In the genomic region with DNA sequence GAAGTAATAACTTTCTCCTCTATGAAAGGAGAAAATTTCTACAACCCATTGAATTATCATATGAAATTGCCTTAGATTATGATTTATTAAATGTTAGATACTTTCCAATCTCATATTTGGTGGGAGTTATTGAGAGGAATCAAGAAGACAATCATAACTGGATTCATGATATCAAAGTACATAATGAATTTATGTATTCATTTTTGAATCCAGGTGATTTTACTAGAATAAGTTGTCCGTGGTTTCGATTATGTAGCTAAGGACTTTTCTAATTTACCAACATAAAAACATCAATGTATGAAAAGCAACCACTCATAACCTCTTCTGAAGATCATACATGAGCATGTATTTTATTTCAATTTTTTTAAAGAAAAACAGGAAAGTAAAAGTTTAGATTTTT, we compare ENCODE assay signal across 26 cellular contexts.
"Had no signal": no experiment of that assay in that cellular context is flagged by ENCODE, and none has a peak within 500 bp of the region (broad histone marks: within the 10 kb centered on the region; RNA-seq: fewer than 3 reads in every experiment).

No MANE protein-coding gene starts in this region.

- H3K27me3 ChIP-seq: colonic mucosa, dorsolateral prefrontal cortex, esophagus muscularis mucosa, esophagus squamous epithelium, foreskin keratinocyte, gastrocnemius medialis, gastroesophageal sphincter, heart left ventricle, heart right ventricle had no signal

- H3K9me3 ChIP-seq: colonic mucosa, esophagus muscularis mucosa, esophagus squamous epithelium, gastrocnemius medialis, gastroesophageal sphincter, heart left ventricle, heart right ventricle had no signal

- H3K4me1 ChIP-seq: colonic mucosa, esophagus muscularis mucosa, esophagus squamous epithelium, foreskin keratinocyte, gastrocnemius medialis, gastroesophageal sphincter had no signal

- H3K36me3 ChIP-seq: colonic mucosa, esophagus muscularis mucosa, esophagus squamous epithelium, gastrocnemius medialis, gastroesophageal sphincter, heart left ventricle, heart right ventricle had no signal

- H3K4me3 ChIP-seq: colonic mucosa, coronary artery, dorsolateral prefrontal cortex, esophagus muscularis mucosa, esophagus squamous epithelium, gastrocnemius medialis, gastroesophageal sphincter, heart left ventricle, heart right ventricle had no signal

- DNase-seq: colonic mucosa; cortex of kidney; dermis blood vessel endothelial cell; dorsolateral prefrontal cortex; effector CD4-positive, alpha-beta T cell; effector CD8-positive, alpha-beta T cell; effector memory CD4-positive, alpha-beta T cell; effector memory CD8-positive, alpha-beta T cell; endodermal cell; erythroblast; esophagus squamous epithelium; foreskin fibroblast; foreskin keratinocyte; foreskin melanocyte; gastrocnemius medialis; glutamatergic neuron; head of caudate nucleus; heart left ventricle; heart right ventricle had no signal

- ATAC-seq: effector memory CD8-positive, alpha-beta T cell; esophagus mucosa; foreskin keratinocyte; gastrocnemius medialis; gastroesophageal sphincter; heart left ventricle had no signal

- FAIRE-seq: colon, endothelial cell of umbilical vein had no signal

- H3K27ac ChIP-seq: colonic mucosa, coronary artery, dorsolateral prefrontal cortex, epithelial cell of prostate, esophagus muscularis mucosa, esophagus squamous epithelium, foreskin keratinocyte, gastrocnemius medialis, gastroesophageal sphincter, heart left ventricle, heart right ventricle had no signal
